16 cellular contexts compared by ENCODE assay signal in genomic region chr13:30803791-30804190, GRCh38.
A peak's percentile ranks its signal among the peaks of the same experiment; 100 is the strongest.
DNase-seq lines count a peak whose midpoint lies in the region; ATAC-seq and TF ChIP-seq lines count a peak whose summit lies in the region.
"Had no signal": no experiment of that assay in that cellular context is flagged by ENCODE, and none has a peak within 500 bp of the region (broad histone marks: within the 10 kb centered on the region; RNA-seq: fewer than 3 reads in every experiment).

No MANE protein-coding gene starts in this region.

- H3K36me3 ChIP-seq in subcutaneous abdominal adipose tissue (ENCODE audit: control insufficient read depth in 5 of 5, insufficient read depth in 5 of 5, low read length in 5 of 5) = no peaks in the 10 kb centered on the region
- H3K36me3 ChIP-seq: BLaER1 treated with 17β-estradiol and CSF1 and Interleukin-3, amounts not matched to agents 10 nM and 100 nM had no signal

- no peaks in the 10 kb centered on the region for H3K27me3 ChIP-seq in subcutaneous abdominal adipose tissue (ENCODE audit: control insufficient read depth in 5 of 5, insufficient read depth in 4 of 5, low read length in 5 of 5)
- H3K27me3 ChIP-seq: BLaER1 treated with 17β-estradiol and CSF1 and Interleukin-3, amounts not matched to agents 10 nM and 100 nM had no signal

- H3K27ac Mint-ChIP-seq in HFFc6 = peak overlapping the region; percentile 50; the same call in 1 of the 2 replicates
- H3K27ac Mint-ChIP-seq in brain = peak overlapping the region in 4 of 5 experiments; percentile 42 to 82 (median 58)

- TF ChIP-seq CTCF in HFFc6 (IDR thresholded peaks at IDR 0.05) (no peak), brain (conservative IDR thresholded peaks at IDR 0.05) (no peak)

- H3K36me3 Mint-ChIP-seq in HFFc6 (ENCODE audit: low read depth) = no peaks in the 10 kb centered on the region
- H3K36me3 Mint-ChIP-seq in brain = no peaks in the 10 kb centered on the region

- H3K4me1 Mint-ChIP-seq in HFFc6 (ENCODE audit: low read depth) = peaks cover 40% of the 10 kb centered on the region
- H3K4me1 Mint-ChIP-seq in brain = peaks cover 66% of the 10 kb centered on the region

- no peak for DNase-seq in HFFc6
- DNase-seq in mesenteric fat pad (ENCODE audit: low spot score) = peak; percentile 59
- DNase-seq in NCI-H1694 treated with DMSO at 0.1 percent for 48 hours (lab: John Stamatoyannopoulos, UW) = no peak
- DNase-seq in activated CD4-positive, alpha-beta T cell treated with anti-CD3 and anti-CD28 coated beads, Interleukin-2, amount 50 U/mL, for 4 hours = no peak
- DNase-seq: activated T-cell treated with anti-CD3 and anti-CD28 coated beads, Interleukin-2, amount 50 U/mL, for 1 hour; DMS79; HCEC 1CT; left cardiac atrium; NCI-H1048; RPMI8226; stimulated activated CD4-positive, alpha-beta T cell treated with anti-CD3 and anti-CD28 coated beads, Interleukin-4, amount 100 ng/mL, for 4 hours; T-helper 1 cell had no signal

- peak overlapping the region in 4 of 5 donors; percentile 4 to 80 (median 73) for H3K9ac ChIP-seq in subcutaneous abdominal adipose tissue (ENCODE audit: low read length in 5 of 5)

- H3K4me3 Mint-ChIP-seq in HFFc6 (no peak overlapping the region), brain (no peak overlapping the region)

- peaks cover 2% of the 10 kb centered on the region for H3K27me3 Mint-ChIP-seq in HFFc6 (ENCODE audit: insufficient read depth)
- H3K27me3 Mint-ChIP-seq in brain = peaks cover 4% of the 10 kb centered on the region

- H3K9me3 Mint-ChIP-seq in HFFc6 = no peaks in the 10 kb centered on the region
- peaks cover 0 to 3% (median 0%) of the 10 kb centered on the region in 5 experiments for H3K9me3 Mint-ChIP-seq in brain

- no peaks in the 10 kb centered on the region for H3K9me3 ChIP-seq in subcutaneous abdominal adipose tissue (ENCODE audit: control insufficient read depth in 5 of 5, low read length in 5 of 5)
- H3K9me3 ChIP-seq: BLaER1 treated with 17β-estradiol and CSF1 and Interleukin-3, amounts not matched to agents 10 nM and 100 nM had no signal

- peak overlapping the region; percentile 61 to 95 (median 73) for H3K4me3 ChIP-seq in subcutaneous abdominal adipose tissue (ENCODE audit: low read depth in 1 of 5, low read length in 5 of 5)

- ATAC-seq in GM19351 (IDR thresholded peaks at IDR 0.05; ENCODE audit: unreplicated experiment) = no peak

- H3K4me1 ChIP-seq in subcutaneous abdominal adipose tissue (ENCODE audit: control insufficient read depth in 5 of 5, insufficient read depth in 5 of 5, low read length in 5 of 5) = peaks cover 3 to 26% (median 23%) of the 10 kb centered on the region in 5 donors

- peak overlapping the region; percentile 48 for H3K27ac ChIP-seq in subcutaneous abdominal adipose tissue (ENCODE audit: low read depth, low read length)
